ENCODE assay signal across 34 cellular contexts in genomic region chr11:35286156-35286555, GRCh38.
"Had no signal": no experiment of that assay in that cellular context is flagged by ENCODE, and none has a peak within 500 bp of the region (broad histone marks: within the 10 kb centered on the region; RNA-seq: fewer than 3 reads in every experiment).

No MANE protein-coding gene starts in this region.

- H3K4me3 Mint-ChIP-seq: activated B cell treated with CpG ODN at 0.5 μM for 24 hours; activated CD4-positive, alpha-beta memory T cell treated with anti-CD3 and anti-CD28 coated beads for 36 hours; activated CD4-positive, alpha-beta T cell treated with anti-CD3 and anti-CD28 coated beads, Interleukin-2, amount 10 ng/mL, durations not matched to agents 24 days and 14 days; activated CD8-positive, alpha-beta memory T cell treated with anti-CD3 and anti-CD28 coated beads, Interleukin-2, amount 10 ng/mL, durations not matched to agents 7 days and 5 days; activated CD8-positive, alpha-beta T cell treated with anti-CD3 and anti-CD28 coated beads for 36 hours; activated naive CD4-positive, alpha-beta T cell treated with anti-CD3 and anti-CD28 coated beads, Interleukin-2, amount 10 ng/mL, durations not matched to agents 7 days and 5 days; activated naive CD4-positive, alpha-beta T cell treated with anti-CD3 and anti-CD28 coated beads, Interleukin-2, amount 50 U/mL, for 24 hours; activated naive CD8-positive, alpha-beta T cell; activated naive CD8-positive, alpha-beta T cell treated with anti-CD3 and anti-CD28 coated beads, Interleukin-2, amount 10 ng/mL, durations not matched to agents 7 days and 5 days; activated naive CD8-positive, alpha-beta T cell treated with anti-CD3 and anti-CD28 coated beads, Interleukin-2, amount 50 U/mL, for 24 hours; activated T-cell treated with anti-CD3 and anti-CD28 coated beads, Interleukin-2, amount 50 U/mL, for 24 hours; T-helper 1 cell treated with Interleukin-12 subunit alpha and Interleukin-12 subunit beta and Interleukin-4 antibody, amounts not matched to agents 30 μg/mL and 1 μg/mL, for 36 hours; T-helper 2 cell treated with Interferon-gamma antibody and Interleukin-4, amounts not matched to agents 5 μg/mL and 100 μg/mL, for 36 hours had no signal

- H3K36me3 Mint-ChIP-seq: activated CD4-positive, alpha-beta memory T cell treated with anti-CD3 and anti-CD28 coated beads for 36 hours; activated naive CD4-positive, alpha-beta T cell treated with anti-CD3 and anti-CD28 coated beads, Interleukin-2, amount 10 ng/mL, durations not matched to agents 7 days and 5 days; activated naive CD4-positive, alpha-beta T cell treated with anti-CD3 and anti-CD28 coated beads, Interleukin-2, amount 50 U/mL, for 24 hours had no signal

- H3K27ac Mint-ChIP-seq: activated B cell treated with CpG ODN at 0.5 μM for 24 hours; activated CD4-positive, alpha-beta memory T cell treated with anti-CD3 and anti-CD28 coated beads for 36 hours; activated CD4-positive, alpha-beta T cell treated with anti-CD3 and anti-CD28 coated beads, Interleukin-2, amount 10 ng/mL, durations not matched to agents 24 days and 14 days; activated CD8-positive, alpha-beta memory T cell treated with anti-CD3 and anti-CD28 coated beads, Interleukin-2, amount 10 ng/mL, durations not matched to agents 7 days and 5 days; activated CD8-positive, alpha-beta T cell treated with anti-CD3 and anti-CD28 coated beads for 36 hours; activated naive CD4-positive, alpha-beta T cell treated with anti-CD3 and anti-CD28 coated beads, Interleukin-2, amount 10 ng/mL, durations not matched to agents 7 days and 5 days; activated naive CD4-positive, alpha-beta T cell treated with anti-CD3 and anti-CD28 coated beads, Interleukin-2, amount 50 U/mL, for 24 hours; activated naive CD8-positive, alpha-beta T cell; activated naive CD8-positive, alpha-beta T cell treated with anti-CD3 and anti-CD28 coated beads, Interleukin-2, amount 50 U/mL, for 24 hours; activated T-cell treated with anti-CD3 and anti-CD28 coated beads, Interleukin-2, amount 50 U/mL, for 24 hours; activated T-helper 2 cell treated with anti-CD3 and anti-CD28 coated beads, Interferon-gamma antibody, Interleukin-2, Interleukin-4, amounts not matched to agents 10 μg/mL and 5 μg/mL and 100 μg/mL, durations not matched to agents 14 hours and 24 hours and 36 hours; T-helper 1 cell treated with Interleukin-12 subunit alpha and Interleukin-12 subunit beta and Interleukin-4 antibody, amounts not matched to agents 30 μg/mL and 1 μg/mL, for 36 hours; T-helper 2 cell treated with Interferon-gamma antibody and Interleukin-4, amounts not matched to agents 5 μg/mL and 100 μg/mL, for 36 hours had no signal

- H3K36me3 ChIP-seq: brain microvascular endothelial cell, breast epithelium had no signal

- H3K9me3 ChIP-seq: body of pancreas, breast epithelium had no signal

- H3K4me1 ChIP-seq: breast epithelium had no signal

- H3K4me3 ChIP-seq: body of pancreas, breast epithelium had no signal

- H3K9me3 Mint-ChIP-seq: activated B cell treated with CpG ODN at 0.5 μM for 24 hours; activated CD4-positive, alpha-beta memory T cell treated with anti-CD3 and anti-CD28 coated beads for 36 hours; activated CD8-positive, alpha-beta T cell treated with anti-CD3 and anti-CD28 coated beads for 36 hours; activated naive CD4-positive, alpha-beta T cell treated with anti-CD3 and anti-CD28 coated beads, Interleukin-2, amount 10 ng/mL, durations not matched to agents 7 days and 5 days; activated naive CD4-positive, alpha-beta T cell treated with anti-CD3 and anti-CD28 coated beads, Interleukin-2, amount 50 U/mL, for 24 hours; activated naive CD8-positive, alpha-beta T cell treated with anti-CD3 and anti-CD28 coated beads, Interleukin-2, amount 50 U/mL, for 24 hours; activated T-cell treated with anti-CD3 and anti-CD28 coated beads, Interleukin-2, amount 50 U/mL, for 24 hours; activated T-helper 2 cell treated with anti-CD3 and anti-CD28 coated beads, Interferon-gamma antibody, Interleukin-2, Interleukin-4, amounts not matched to agents 10 μg/mL and 5 μg/mL and 100 μg/mL, durations not matched to agents 14 hours and 24 hours and 36 hours; T-helper 2 cell treated with Interferon-gamma antibody and Interleukin-4, amounts not matched to agents 5 μg/mL and 100 μg/mL, for 36 hours had no signal

- DNase-seq: activated B cell treated with CpG ODN at 0.5 μM for 24 hours; activated CD4-positive, alpha-beta memory T cell treated with anti-CD3 and anti-CD28 coated beads for 36 hours; activated CD4-positive, alpha-beta T cell treated with anti-CD3 and anti-CD28 coated beads for 4 hours; activated CD4-positive, alpha-beta T cell treated with anti-CD3 and anti-CD28 coated beads, Interleukin-2, amount 10 ng/mL, durations not matched to agents 24 days and 14 days; activated CD4-positive, alpha-beta T cell treated with anti-CD3 and anti-CD28 coated beads, Interleukin-2, amount 50 U/mL, for 1 hour; activated CD4-positive, alpha-beta T cell treated with anti-CD3 and anti-CD28 coated beads, Interleukin-2, amount 50 U/mL, for 4 hours; activated CD4-positive, CD25-positive, alpha-beta regulatory T cell treated with anti-CD3 and anti-CD28 coated beads, Interleukin-2, amount 50 U/mL, for 72 hours; activated CD8-positive, alpha-beta memory T cell treated with anti-CD3 and anti-CD28 coated beads for 24 hours; activated CD8-positive, alpha-beta memory T cell treated with anti-CD3 and anti-CD28 coated beads, Interleukin-2, amount 10 ng/mL, durations not matched to agents 7 days and 5 days; activated CD8-positive, alpha-beta memory T cell treated with anti-CD3 and anti-CD28 coated beads, Interleukin-2, amount 50 U/mL, for 48 hours; activated CD8-positive, alpha-beta T cell treated with anti-CD3 and anti-CD28 coated beads for 36 hours; activated effector memory CD4-positive, alpha-beta T cell treated with Interleukin-2 at 50 U/mL for 16 hours; activated gamma-delta T cell; activated naive CD4-positive, alpha-beta T cell treated with anti-CD3 and anti-CD28 coated beads, Interleukin-2, amount 10 ng/mL, durations not matched to agents 7 days and 5 days; activated naive CD4-positive, alpha-beta T cell treated with Interleukin-2 at 50 U/mL for 16 hours; activated naive CD8-positive, alpha-beta T cell treated with anti-CD3 and anti-CD28 coated beads, Interleukin-2, amount 10 ng/mL, durations not matched to agents 7 days and 5 days; activated naive CD8-positive, alpha-beta T cell treated with anti-CD3 and anti-CD28 coated beads, Interleukin-2, amount 50 U/mL, for 24 hours; activated T-cell treated with anti-CD3 and anti-CD28 coated beads, Interleukin-2, amount 50 U/mL, for 24 hours; activated T-cell treated with anti-CD3 and anti-CD28 coated beads, Interleukin-2, amount 50 U/mL, for 48 hours; amygdala; anterior cingulate cortex; body of pancreas; brain microvascular endothelial cell; central memory CD4-positive, alpha-beta T cell; T-helper 1 cell; T-helper 2 cell; T-helper 9 cell had no signal

- H3K27me3 ChIP-seq: body of pancreas, brain microvascular endothelial cell, breast epithelium had no signal

- H3K27me3 Mint-ChIP-seq: activated B cell treated with CpG ODN at 0.5 μM for 24 hours; activated CD4-positive, alpha-beta memory T cell treated with anti-CD3 and anti-CD28 coated beads for 36 hours; activated CD4-positive, alpha-beta T cell treated with anti-CD3 and anti-CD28 coated beads, Interleukin-2, amount 10 ng/mL, durations not matched to agents 24 days and 14 days; activated CD8-positive, alpha-beta memory T cell treated with anti-CD3 and anti-CD28 coated beads, Interleukin-2, amount 10 ng/mL, durations not matched to agents 7 days and 5 days; activated CD8-positive, alpha-beta T cell treated with anti-CD3 and anti-CD28 coated beads for 36 hours; activated naive CD4-positive, alpha-beta T cell treated with anti-CD3 and anti-CD28 coated beads, Interleukin-2, amount 10 ng/mL, durations not matched to agents 7 days and 5 days; activated naive CD4-positive, alpha-beta T cell treated with anti-CD3 and anti-CD28 coated beads, Interleukin-2, amount 50 U/mL, for 24 hours; activated naive CD8-positive, alpha-beta T cell; activated naive CD8-positive, alpha-beta T cell treated with anti-CD3 and anti-CD28 coated beads, Interleukin-2, amount 10 ng/mL, durations not matched to agents 7 days and 5 days; activated naive CD8-positive, alpha-beta T cell treated with anti-CD3 and anti-CD28 coated beads, Interleukin-2, amount 50 U/mL, for 24 hours; activated T-cell treated with anti-CD3 and anti-CD28 coated beads, Interleukin-2, amount 50 U/mL, for 24 hours had no signal

- H3K27ac ChIP-seq: body of pancreas, brain microvascular endothelial cell, breast epithelium, VCaP had no signal

- ATAC-seq: activated CD8-positive, alpha-beta memory T cell treated with anti-CD3 and anti-CD28 coated beads, Interleukin-2, amount 10 ng/mL, durations not matched to agents 7 days and 5 days; activated CD8-positive, alpha-beta T cell treated with anti-CD3 and anti-CD28 coated beads for 36 hours; activated naive CD8-positive, alpha-beta T cell treated with anti-CD3 and anti-CD28 coated beads, Interleukin-2, amount 50 U/mL, for 24 hours; body of pancreas had no signal
